Comparison of ENCODE assay signal across 2 cellular contexts in genomic region chr6:56244089-56244488, GRCh38.
TF ChIP-seq lines count a peak whose summit lies in the region.

No MANE protein-coding gene starts in this region.

TF ChIP-seq in HepG2, 621 proteins besides CTCF, POLR2A, EP300 and RAD21 (continued from another document):
- TF ChIP-seq MYC (CRISPR knock-in tag; IDR thresholded peaks at IDR 0.05; ENCODE audit: borderline replicate concordance) (no peak), DR1 (CRISPR knock-in tag; IDR thresholded peaks at IDR 0.05) (no peak), CCDC6 (CRISPR knock-in tag; IDR thresholded peaks at IDR 0.05) (no peak), ZNF44 (CRISPR knock-in tag; IDR thresholded peaks at IDR 0.05) (no peak), NR1H2 (CRISPR knock-in tag; IDR thresholded peaks at IDR 0.05; ENCODE audit: borderline replicate concordance, low read depth) (no peak), ZNF891 (CRISPR knock-in tag; IDR thresholded peaks at IDR 0.05) (no peak)
- TF ChIP-seq, protein P1, sequence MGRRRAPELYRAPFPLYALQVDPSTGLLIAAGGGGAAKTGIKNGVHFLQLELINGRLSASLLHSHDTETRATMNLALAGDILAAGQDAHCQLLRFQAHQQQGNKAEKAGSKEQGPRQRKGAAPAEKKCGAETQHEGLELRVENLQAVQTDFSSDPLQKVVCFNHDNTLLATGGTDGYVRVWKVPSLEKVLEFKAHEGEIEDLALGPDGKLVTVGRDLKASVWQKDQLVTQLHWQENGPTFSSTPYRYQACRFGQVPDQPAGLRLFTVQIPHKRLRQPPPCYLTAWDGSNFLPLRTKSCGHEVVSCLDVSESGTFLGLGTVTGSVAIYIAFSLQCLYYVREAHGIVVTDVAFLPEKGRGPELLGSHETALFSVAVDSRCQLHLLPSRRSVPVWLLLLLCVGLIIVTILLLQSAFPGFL (CRISPR knock-in tag; IDR thresholded peaks at IDR 0.05), result no peak

TF ChIP-seq in SK-N-SH treated with all-trans-retinoic acid at 6 μM for 48 hours, 23 proteins besides CTCF, POLR2A, EP300 and RAD21 (continued from another document):
- TF ChIP-seq, protein P2, sequence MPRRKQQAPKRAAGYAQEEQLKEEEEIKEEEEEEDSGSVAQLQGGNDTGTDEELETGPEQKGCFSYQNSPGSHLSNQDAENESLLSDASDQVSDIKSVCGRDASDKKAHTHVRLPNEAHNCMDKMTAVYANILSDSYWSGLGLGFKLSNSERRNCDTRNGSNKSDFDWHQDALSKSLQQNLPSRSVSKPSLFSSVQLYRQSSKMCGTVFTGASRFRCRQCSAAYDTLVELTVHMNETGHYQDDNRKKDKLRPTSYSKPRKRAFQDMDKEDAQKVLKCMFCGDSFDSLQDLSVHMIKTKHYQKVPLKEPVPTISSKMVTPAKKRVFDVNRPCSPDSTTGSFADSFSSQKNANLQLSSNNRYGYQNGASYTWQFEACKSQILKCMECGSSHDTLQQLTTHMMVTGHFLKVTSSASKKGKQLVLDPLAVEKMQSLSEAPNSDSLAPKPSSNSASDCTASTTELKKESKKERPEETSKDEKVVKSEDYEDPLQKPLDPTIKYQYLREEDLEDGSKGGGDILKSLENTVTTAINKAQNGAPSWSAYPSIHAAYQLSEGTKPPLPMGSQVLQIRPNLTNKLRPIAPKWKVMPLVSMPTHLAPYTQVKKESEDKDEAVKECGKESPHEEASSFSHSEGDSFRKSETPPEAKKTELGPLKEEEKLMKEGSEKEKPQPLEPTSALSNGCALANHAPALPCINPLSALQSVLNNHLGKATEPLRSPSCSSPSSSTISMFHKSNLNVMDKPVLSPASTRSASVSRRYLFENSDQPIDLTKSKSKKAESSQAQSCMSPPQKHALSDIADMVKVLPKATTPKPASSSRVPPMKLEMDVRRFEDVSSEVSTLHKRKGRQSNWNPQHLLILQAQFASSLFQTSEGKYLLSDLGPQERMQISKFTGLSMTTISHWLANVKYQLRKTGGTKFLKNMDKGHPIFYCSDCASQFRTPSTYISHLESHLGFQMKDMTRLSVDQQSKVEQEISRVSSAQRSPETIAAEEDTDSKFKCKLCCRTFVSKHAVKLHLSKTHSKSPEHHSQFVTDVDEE (CRISPR knock-in tag; IDR thresholded peaks at IDR 0.05), result no peak
